ENCODE assay signal across 19 cellular contexts in the genomic region with DNA sequence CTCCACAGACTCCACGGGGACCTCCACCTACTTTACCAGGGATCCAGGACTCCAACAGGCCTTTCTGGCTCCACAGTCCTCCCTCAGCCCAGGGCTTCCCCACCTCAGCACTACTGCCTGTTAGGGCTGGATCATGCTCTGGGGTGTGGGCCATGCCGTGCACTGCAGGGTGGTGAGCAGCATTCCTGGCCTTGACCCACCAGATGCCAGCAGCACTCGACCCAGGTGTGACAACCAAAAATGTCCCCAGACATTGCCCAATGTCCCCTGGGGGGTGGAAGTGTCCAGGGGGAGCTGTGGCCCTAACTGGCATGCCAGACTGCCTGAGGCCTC. TPM values are rescaled to one million over a fixed set of nuclear protein-coding genes. Genes with fewer than 3 reads are reported as not detected.
A peak's percentile ranks its signal among the peaks of the same experiment; 100 is the strongest.
DNase-seq lines count a peak whose midpoint lies in the region; ATAC-seq, FAIRE-seq and TF ChIP-seq lines count a peak whose summit lies in the region.
"Had no signal": no experiment of that assay in that cellular context is flagged by ENCODE, and none has a peak within 500 bp of the region (broad histone marks: within the 10 kb centered on the region; RNA-seq: fewer than 3 reads in every experiment).

No MANE protein-coding gene starts in this region.

- no peak overlapping the region for H2AFZ ChIP-seq in HepG2 (ENCODE audit: low read length)

- H3K9ac ChIP-seq in HepG2 (ENCODE audit: insufficient read depth, low read depth, low read length), result no peak overlapping the region

- no peak for TF ChIP-seq POLR2A in HepG2 (IDR thresholded peaks at IDR 0.05; ENCODE audit: insufficient read depth in 1 of 2, low read depth in 2 of 2, low read length in 2 of 2)

- no peak overlapping the region for H3K4me3 Mint-ChIP-seq in activated naive CD4-positive, alpha-beta T cell treated with anti-CD3 and anti-CD28 coated beads for 36 hours
- no peak overlapping the region for H3K4me3 Mint-ChIP-seq in activated T-helper 1 cell treated with anti-CD3 and anti-CD28 coated beads, Interleukin-12 subunit alpha, Interleukin-12 subunit beta, Interleukin-2, Interleukin-4 antibody, amounts not matched to agents 30 ng/mL and 10 ng/mL and 1 ng/mL, durations not matched to agents 14 hours and 24 hours and 36 hours
- H3K4me3 Mint-ChIP-seq: activated CD4-positive, alpha-beta T cell treated with anti-CD3 and anti-CD28 coated beads, Interleukin-2, amount 10 ng/mL, durations not matched to agents 7 days and 5 days; activated naive CD8-positive, alpha-beta T cell treated with anti-CD3 and anti-CD28 coated beads, Interleukin-2, amount 10 ng/mL, durations not matched to agents 7 days and 5 days; activated T-cell treated with anti-CD3 and anti-CD28 coated beads, Interleukin-2, amount 50 U/mL, for 4 hours had no signal

- no peak for DNase-seq in activated naive CD4-positive, alpha-beta T cell treated with anti-CD3 and anti-CD28 coated beads, Interleukin-2, amount 50 U/mL, for 72 hours (ENCODE audit: low spot score in 2 of 2)
- no peak for DNase-seq in activated naive CD4-positive, alpha-beta T cell treated with anti-CD3 and anti-CD28 coated beads for 36 hours
- no peak for DNase-seq in activated T-helper 1 cell treated with anti-CD3 and anti-CD28 coated beads, Interleukin-12 subunit alpha, Interleukin-12 subunit beta, Interleukin-2, Interleukin-4 antibody, amounts not matched to agents 30 ng/mL and 10 ng/mL and 1 ng/mL, durations not matched to agents 14 hours and 24 hours and 36 hours (ENCODE audit: low spot score)
- DNase-seq in left lobe of liver (ENCODE audit: low spot score) (no peak), HepG2 (ENCODE audit: low spot score) (no peak)
- DNase-seq: activated CD4-positive, alpha-beta T cell treated with anti-CD3 and anti-CD28 coated beads, Interleukin-2, amount 10 ng/mL, durations not matched to agents 7 days and 5 days; activated naive CD8-positive, alpha-beta T cell treated with anti-CD3 and anti-CD28 coated beads, Interleukin-2, amount 10 ng/mL, durations not matched to agents 7 days and 5 days; activated T-cell treated with anti-CD3 and anti-CD28 coated beads, Interleukin-2, amount 50 U/mL, for 4 hours; foreskin melanocyte; Karpas-422; NCI-H1048; NK-92 treated with Interleukin-12 subunit alpha and Interleukin-12 subunit beta, amount 100 ng/mL, for 24 hours; retina had no signal

- no peaks in the 10 kb centered on the region for H3K27me3 Mint-ChIP-seq in activated naive CD4-positive, alpha-beta T cell treated with anti-CD3 and anti-CD28 coated beads for 36 hours (ENCODE audit: low read depth)
- H3K27me3 Mint-ChIP-seq in activated T-helper 1 cell treated with anti-CD3 and anti-CD28 coated beads, Interleukin-12 subunit alpha, Interleukin-12 subunit beta, Interleukin-2, Interleukin-4 antibody, amounts not matched to agents 30 ng/mL and 10 ng/mL and 1 ng/mL, durations not matched to agents 14 hours and 24 hours and 36 hours (ENCODE audit: insufficient read depth), result no peaks in the 10 kb centered on the region
- H3K27me3 Mint-ChIP-seq: activated CD4-positive, alpha-beta T cell treated with anti-CD3 and anti-CD28 coated beads, Interleukin-2, amount 10 ng/mL, durations not matched to agents 7 days and 5 days; activated naive CD8-positive, alpha-beta T cell treated with anti-CD3 and anti-CD28 coated beads, Interleukin-2, amount 10 ng/mL, durations not matched to agents 7 days and 5 days had no signal

- H3K27ac ChIP-seq in temporal lobe (ENCODE audit: low read depth, low read length) (peak overlapping the region; percentile 48), HepG2 (ENCODE audit: extremely low read length, insufficient read depth, low read length) (no peak overlapping the region)

- intact Hi-C loops in activated naive CD4-positive, alpha-beta T cell treated with anti-CD3 and anti-CD28 coated beads for 36 hours (cut with micrococcal nuclease), result no loop called here
- intact Hi-C loops in activated T-helper 1 cell treated with anti-CD3 and anti-CD28 coated beads, Interleukin-12 subunit alpha, Interleukin-12 subunit beta, Interleukin-2, Interleukin-4 antibody, amounts not matched to agents 30 ng/mL and 10 ng/mL and 1 ng/mL, durations not matched to agents 14 hours and 24 hours and 36 hours (cut with micrococcal nuclease), result no loop called here
- intact Hi-C loops in HepG2 (cut with micrococcal nuclease; ENCODE audit: unreplicated experiment), result no loop called here

- CTCF ChIA-PET in activated naive CD4-positive, alpha-beta T cell treated with anti-CD3 and anti-CD28 coated beads for 36 hours (lab: Charles Lee), result interaction anchor here (1.3 kb wide), 1 partner anchor 12 kb away, joined by 3 read pairs; no protein-coding TSS in a partner anchor
- CTCF ChIA-PET in HepG2 (lab: Yijun Ruan, JAX; ENCODE audit: low intra/inter-chr PET ratio, low total read pairs), result no interaction called here

- no TSS peak for BruUV-seq in HepG2 (replicated peaks; lab: Mats Ljungman, UMichigan)

- no peaks in the 10 kb centered on the region for H3K9me3 ChIP-seq in HepG2 (ENCODE audit: low read length)
- H3K9me3 ChIP-seq: neutrophil had no signal

- no peak for TF ChIP-seq RAD21 in HepG2 (CRISPR knock-in tag; IDR thresholded peaks at IDR 0.05)

- TF ChIP-seq CTCF in HepG2 (CRISPR knock-in tag; IDR thresholded peaks at IDR 0.05), result no peak

- 88% methylated on average over 1 of the region's 3 CpGs for WGBS in HepG2 (ENCODE audit: low lambda C conversion rate)

- H3K27ac Mint-ChIP-seq in activated naive CD4-positive, alpha-beta T cell treated with anti-CD3 and anti-CD28 coated beads, Interleukin-2, amount 50 U/mL, for 72 hours, result peak overlapping the region; percentile 77 to 87
- H3K27ac Mint-ChIP-seq in activated naive CD4-positive, alpha-beta T cell treated with anti-CD3 and anti-CD28 coated beads for 36 hours, result no peak overlapping the region
- H3K27ac Mint-ChIP-seq in activated T-helper 1 cell treated with anti-CD3 and anti-CD28 coated beads, Interleukin-12 subunit alpha, Interleukin-12 subunit beta, Interleukin-2, Interleukin-4 antibody, amounts not matched to agents 30 ng/mL and 10 ng/mL and 1 ng/mL, durations not matched to agents 14 hours and 24 hours and 36 hours, result peak overlapping the region; percentile 40

- peaks cover 17 to 51% of the 10 kb centered on the region in 2 experiments for H3K36me3 ChIP-seq in HepG2 (replicated peaks in 1 of 2; ENCODE audit: control insufficient read depth in 1 of 2, insufficient read depth in 2 of 2, low read length in 2 of 2)

- H3K4me1 Mint-ChIP-seq in activated naive CD4-positive, alpha-beta T cell treated with anti-CD3 and anti-CD28 coated beads for 36 hours (ENCODE audit: low read depth), result peaks cover 10% of the 10 kb centered on the region
- H3K4me1 Mint-ChIP-seq in activated T-helper 1 cell treated with anti-CD3 and anti-CD28 coated beads, Interleukin-12 subunit alpha, Interleukin-12 subunit beta, Interleukin-2, Interleukin-4 antibody, amounts not matched to agents 30 ng/mL and 10 ng/mL and 1 ng/mL, durations not matched to agents 14 hours and 24 hours and 36 hours (ENCODE audit: low read depth), result peaks cover 22% of the 10 kb centered on the region

- no peak for ATAC-seq in activated naive CD4-positive, alpha-beta T cell treated with anti-CD3 and anti-CD28 coated beads, Interleukin-2, amount 50 U/mL, for 72 hours
- ATAC-seq in left lobe of liver (peak; percentile 23), HepG2 (no peak; the same call in 2 of the 3 replicates), GM21723 (IDR thresholded peaks at IDR 0.05; ENCODE audit: unreplicated experiment) (no peak), HG03039 (IDR thresholded peaks at IDR 0.05; ENCODE audit: unreplicated experiment) (no peak)
- ATAC-seq: activated T-cell treated with anti-CD3 and anti-CD28 coated beads, Interleukin-2, amount 50 U/mL, for 4 hours had no signal

- H3K4me1 ChIP-seq in HepG2 (ENCODE audit: insufficient read depth, low read length), result peaks cover 11% of the 10 kb centered on the region

- TF ChIP-seq EP300 in HepG2 (IDR thresholded peaks at IDR 0.05; ENCODE audit: low read depth in 2 of 2, low read length in 2 of 2) (no peak), HepG2 (CRISPR knock-in tag; IDR thresholded peaks at IDR 0.05; ENCODE audit: borderline replicate concordance) (no peak)

- POLR2A ChIA-PET in HepG2 (lab: Yijun Ruan, JAX), result no interaction called here

- no peaks in the 10 kb centered on the region for H4K20me1 ChIP-seq in HepG2 (ENCODE audit: insufficient read depth, low read length)

- H3K9me3 Mint-ChIP-seq in activated naive CD4-positive, alpha-beta T cell treated with anti-CD3 and anti-CD28 coated beads, Interleukin-2, amount 50 U/mL, for 72 hours, result no peaks in the 10 kb centered on the region
- H3K9me3 Mint-ChIP-seq in activated naive CD4-positive, alpha-beta T cell treated with anti-CD3 and anti-CD28 coated beads for 36 hours, result no peaks in the 10 kb centered on the region
- H3K9me3 Mint-ChIP-seq in activated T-helper 1 cell treated with anti-CD3 and anti-CD28 coated beads, Interleukin-12 subunit alpha, Interleukin-12 subunit beta, Interleukin-2, Interleukin-4 antibody, amounts not matched to agents 30 ng/mL and 10 ng/mL and 1 ng/mL, durations not matched to agents 14 hours and 24 hours and 36 hours, result no peaks in the 10 kb centered on the region
- H3K9me3 Mint-ChIP-seq: activated CD4-positive, alpha-beta T cell treated with anti-CD3 and anti-CD28 coated beads, Interleukin-2, amount 10 ng/mL, durations not matched to agents 7 days and 5 days; activated naive CD8-positive, alpha-beta T cell treated with anti-CD3 and anti-CD28 coated beads, Interleukin-2, amount 10 ng/mL, durations not matched to agents 7 days and 5 days; activated T-cell treated with anti-CD3 and anti-CD28 coated beads, Interleukin-2, amount 50 U/mL, for 4 hours had no signal

- in situ Hi-C loops in HepG2 (cut with HindIII; ENCODE audit: extremely low pct_ligation_motif_present, low pct_unique_long_range_greater_than_20kb), result no loop called here

- H3K79me2 ChIP-seq in HepG2 (ENCODE audit: insufficient read depth, low read length), result no peaks in the 10 kb centered on the region

- FAIRE-seq in HepG2 (lab: Jason Lieb, UNC), result no peak
- FAIRE-seq: RCC 7860, TTC549 had no signal

- no peak overlapping the region for H3K4me2 ChIP-seq in HepG2 (ENCODE audit: low read depth, low read length)

- H3K36me3 Mint-ChIP-seq in activated naive CD4-positive, alpha-beta T cell treated with anti-CD3 and anti-CD28 coated beads, Interleukin-2, amount 50 U/mL, for 72 hours, result peaks cover 0 to 4% of the 10 kb centered on the region in 2 donors
- peaks cover 22% of the 10 kb centered on the region for H3K36me3 Mint-ChIP-seq in activated naive CD4-positive, alpha-beta T cell treated with anti-CD3 and anti-CD28 coated beads for 36 hours (ENCODE audit: low read depth)
- peaks cover 22% of the 10 kb centered on the region for H3K36me3 Mint-ChIP-seq in activated T-helper 1 cell treated with anti-CD3 and anti-CD28 coated beads, Interleukin-12 subunit alpha, Interleukin-12 subunit beta, Interleukin-2, Interleukin-4 antibody, amounts not matched to agents 30 ng/mL and 10 ng/mL and 1 ng/mL, durations not matched to agents 14 hours and 24 hours and 36 hours (ENCODE audit: low read depth)

- H3K27me3 ChIP-seq in HepG2 (ENCODE audit: control insufficient read depth in 1 of 2, insufficient read depth in 2 of 2, low read length in 2 of 2), result no peaks in the 10 kb centered on the region
- H3K27me3 ChIP-seq: neutrophil had no signal

- H3K4me3 ChIP-seq in HepG2 (replicated peaks in 1 of 3; ENCODE audit: insufficient read depth in 1 of 3, low read depth in 2 of 3, low read length in 3 of 3), result no peak overlapping the region

RNA-seq across cellular contexts. Expression of a gene that starts 42.0 kb away (rescaled TPM):
- total RNA-seq in activated naive CD4-positive, alpha-beta T cell treated with anti-CD3 and anti-CD28 coated beads, Interleukin-2, amount 50 U/mL, for 72 hours, result 10 to 100 TPM; 35.0 to 43.8 TPM
- total RNA-seq in activated naive CD4-positive, alpha-beta T cell treated with anti-CD3 and anti-CD28 coated beads for 36 hours, result 10 to 100 TPM; 17.3 to 21.0 TPM
- 39.6 and 41.4 TPM in 2 replicates for total RNA-seq in activated T-helper 1 cell treated with anti-CD3 and anti-CD28 coated beads, Interleukin-12 subunit alpha, Interleukin-12 subunit beta, Interleukin-2, Interleukin-4 antibody, amounts not matched to agents 30 ng/mL and 10 ng/mL and 1 ng/mL, durations not matched to agents 14 hours and 24 hours and 36 hours
- 17.2 TPM for total RNA-seq in left lobe of liver
- 16.2 TPM for total RNA-seq in temporal lobe
- total RNA-seq in HepG2 (2016; rRNA removed; fragmentation: Illumina TruSeq; extraction: Trizol), result 7.0 and 8.6 TPM in 2 replicates
- total RNA-seq in HepG2 (2016; cell fraction: cytosol; rRNA removed; fragmentation: Illumina TruSeq; extraction: Trizol; ENCODE audit: low read depth), result 3.7 and 4.1 TPM in 2 replicates
- 8.4 and 8.7 TPM in 2 replicates for total RNA-seq in HepG2 (2016; cell fraction: insoluble cytoplasmic fraction; rRNA removed; fragmentation: Illumina TruSeq; extraction: Trizol)
- total RNA-seq in HepG2 (2016; cell fraction: membrane; rRNA removed; fragmentation: Illumina TruSeq; extraction: Trizol), result 5.5 and 7.2 TPM in 2 replicates
- 16.1 and 18.4 TPM in 2 replicates for total RNA-seq in HepG2 (2016; cell fraction: nucleus; rRNA removed; fragmentation: Illumina TruSeq; extraction: Trizol)
- 14.0 and 16.5 TPM in 2 replicates for polyA plus RNA-seq in HepG2 (2011; rRNA removed)
- polyA plus RNA-seq in HepG2 (2011; cell fraction: cytosol; rRNA removed), result 8.2 and 8.5 TPM in 2 replicates
- 28.2 and 31.7 TPM in 2 replicates for polyA plus RNA-seq in HepG2 (2011; cell fraction: nucleus; rRNA removed)
- 23.7 and 24.6 TPM in 2 replicates for polyA plus RNA-seq in HepG2 (2012)
- polyA plus RNA-seq in HepG2 (2016; cell fraction: cytosol; fragmentation: Illumina TruSeq; extraction: Trizol; ENCODE audit: low read depth), result 2.8 TPM in 2 replicates
- polyA plus RNA-seq in HepG2 (2016; cell fraction: insoluble cytoplasmic fraction; fragmentation: Illumina TruSeq; extraction: Trizol; ENCODE audit: low read depth), result 18.3 and 21.1 TPM in 2 replicates
- polyA plus RNA-seq in HepG2 (2016; cell fraction: membrane; fragmentation: Illumina TruSeq; extraction: Trizol; ENCODE audit: low read depth), result 3.9 and 5.1 TPM in 2 replicates
- 25.3 and 31.3 TPM in 2 replicates for polyA plus RNA-seq in HepG2 (2016; cell fraction: nucleus; fragmentation: Illumina TruSeq; extraction: Trizol; ENCODE audit: insufficient read depth, low read depth)
- polyA minus RNA-seq in HepG2 (2011; rRNA and poly(A)+ RNA removed; ENCODE audit: low replicate concordance), result 22.5 and 23.7 TPM in 2 replicates
- polyA minus RNA-seq in HepG2 (2011; cell fraction: cytosol; rRNA and poly(A)+ RNA removed), result 13.0 and 19.8 TPM in 2 replicates
- polyA minus RNA-seq in HepG2 (2011; cell fraction: nucleus; rRNA and poly(A)+ RNA removed), result 31.8 and 42.8 TPM in 2 replicates
